ENCODE assay signal across 8 cellular contexts in genomic region chr3:105368575-105369500, GRCh38. TPM values are rescaled to one million over a fixed set of nuclear protein-coding genes. Genes with fewer than 3 reads are reported as not detected.
DNase-seq lines count a peak whose midpoint lies in the region; ATAC-seq and TF ChIP-seq lines count a peak whose summit lies in the region.

No MANE protein-coding gene starts in this region.

- 0 out of 2 replicates have a peak, but pooled peaks cover 4% of the 10 kb centered on the region for H3K4me1 ChIP-seq in Caco-2

- no peaks in the 10 kb centered on the region for H3K36me3 Mint-ChIP-seq in Caco-2 (ENCODE audit: insufficient read depth, unreplicated experiment)
- no peaks in the 10 kb centered on the region for H3K36me3 Mint-ChIP-seq in natural killer cell
- H3K36me3 Mint-ChIP-seq in stimulated activated naive CD8-positive, alpha-beta T cell treated with anti-CD3 and anti-CD28 coated beads, Interleukin-15, Interleukin-2, amounts not matched to agents 100 ng/mL and 50 ng/mL, for 24 hours (ENCODE audit: low read depth), result no peaks in the 10 kb centered on the region

- H3K27me3 Mint-ChIP-seq in Caco-2 (ENCODE audit: insufficient read depth, unreplicated experiment) (peaks cover 22% of the 10 kb centered on the region), natural killer cell (ENCODE audit: low read depth in 2 of 2) (peaks cover 22 to 33% of the 10 kb centered on the region in 2 donors)
- H3K27me3 Mint-ChIP-seq in stimulated activated naive CD8-positive, alpha-beta T cell treated with anti-CD3 and anti-CD28 coated beads, Interleukin-15, Interleukin-2, amounts not matched to agents 100 ng/mL and 50 ng/mL, for 24 hours, result peaks cover 19% of the 10 kb centered on the region

- peak overlapping the region; percentile 31 for H3K4me3 ChIP-seq in Caco-2 (ENCODE audit: low read depth, low read length)
- peak overlapping the region; percentile 89 for H3K4me3 ChIP-seq in fibroblast of mammary gland (ENCODE audit: control insufficient read depth, low read depth, low read length)

- H3K27ac Mint-ChIP-seq in Caco-2 (ENCODE audit: unreplicated experiment), result no peak overlapping the region
- peak overlapping the region; percentile 86 to 90 for H3K27ac Mint-ChIP-seq in natural killer cell
- peak overlapping the region; percentile 98 for H3K27ac Mint-ChIP-seq in stimulated activated naive CD8-positive, alpha-beta T cell treated with anti-CD3 and anti-CD28 coated beads, Interleukin-15, Interleukin-2, amounts not matched to agents 100 ng/mL and 50 ng/mL, for 24 hours

- intact Hi-C loops in Caco-2 (cut with micrococcal nuclease; ENCODE audit: unreplicated experiment), result loop anchor here (5.0 to 10.0 kb wide), 4 partner anchors 77 to 744 kb away; no protein-coding TSS in a partner anchor
- intact Hi-C loops in natural killer cell (cut with micrococcal nuclease), result no loop called here

- no TSS peak for BruUV-seq in Caco-2 (replicated peaks; lab: Mats Ljungman, UMichigan)

- H3K4me3 Mint-ChIP-seq in Caco-2 (ENCODE audit: unreplicated experiment) (peak overlapping the region; percentile 73), natural killer cell (peak overlapping the region; percentile 97)
- H3K4me3 Mint-ChIP-seq in stimulated activated naive CD8-positive, alpha-beta T cell treated with anti-CD3 and anti-CD28 coated beads, Interleukin-15, Interleukin-2, amounts not matched to agents 100 ng/mL and 50 ng/mL, for 24 hours, result peak overlapping the region; percentile 91

- H3K36me3 ChIP-seq in Caco-2 (ENCODE audit: control insufficient read depth, insufficient read depth, low read length), result no peaks in the 10 kb centered on the region

- no peak for TF ChIP-seq CTCF in Caco-2 (IDR thresholded peaks at IDR 0.05; ENCODE audit: insufficient read depth in 1 of 2, low read depth in 1 of 2, low read length in 1 of 2, severe bottlenecking in 1 of 2, unreplicated experiment in 1 of 2)
- TF ChIP-seq CTCF in fibroblast of mammary gland (conservative IDR thresholded peaks at IDR 0.05; ENCODE audit: control insufficient read depth, insufficient read depth, low read depth, low read length), result no peak
- no peak for TF ChIP-seq CTCF in natural killer cell (IDR thresholded peaks at IDR 0.05)

- CTCF ChIA-PET in Caco-2 (lab: Charles Lee), result no interaction called here

- H3K4me1 Mint-ChIP-seq in Caco-2 (ENCODE audit: low read depth, unreplicated experiment) (peaks cover 21% of the 10 kb centered on the region), natural killer cell (peaks cover 43 to 45% of the 10 kb centered on the region in 2 donors)
- peaks cover 46% of the 10 kb centered on the region for H3K4me1 Mint-ChIP-seq in stimulated activated naive CD8-positive, alpha-beta T cell treated with anti-CD3 and anti-CD28 coated beads, Interleukin-15, Interleukin-2, amounts not matched to agents 100 ng/mL and 50 ng/mL, for 24 hours (ENCODE audit: low read depth)

- no peaks in the 10 kb centered on the region for H3K9me3 ChIP-seq in Caco-2

- ATAC-seq in GM21360 (IDR thresholded peaks at IDR 0.05; ENCODE audit: unreplicated experiment), result peak; percentile 22
- ATAC-seq in natural killer cell, result peak; percentile 28 to 34 (median 32)

- DNase-seq in Caco-2 (peak in 1 of 2 experiments; percentile 4), HPDE6-E6E7 (ENCODE audit: extremely low spot score) (peak; percentile 66), OCI-M2 (lab: John Stamatoyannopoulos, UW; ENCODE audit: unreplicated experiment) (peak; percentile 23), fibroblast of mammary gland (ENCODE audit: low read depth) (peak; percentile 73), natural killer cell (peak; percentile 22)
- DNase-seq in activated T-cell treated with anti-CD3 and anti-CD28 coated beads, Interleukin-2, amount 50 U/mL, for 48 hours, result peak; percentile 85 to 86

- peaks cover 4% of the 10 kb centered on the region; the same call in 1 of the 2 replicates for H3K27me3 ChIP-seq in Caco-2 (replicated peaks; ENCODE audit: control insufficient read depth, insufficient read depth, low read length)

- H3K9me3 Mint-ChIP-seq in Caco-2 (ENCODE audit: unreplicated experiment) (no peaks in the 10 kb centered on the region), natural killer cell (no peaks in the 10 kb centered on the region)
- H3K9me3 Mint-ChIP-seq in stimulated activated naive CD8-positive, alpha-beta T cell treated with anti-CD3 and anti-CD28 coated beads, Interleukin-15, Interleukin-2, amounts not matched to agents 100 ng/mL and 50 ng/mL, for 24 hours, result no peaks in the 10 kb centered on the region

- POLR2A ChIA-PET in Caco-2 (lab: Charles Lee), result interaction anchor here (0.6 kb wide), 1 partner anchor 58 kb away, joined by 3 read pairs; no protein-coding TSS in a partner anchor

RNA-seq across cellular contexts. Expression of gene ALCAM, which starts 2.1 kb away (rescaled TPM):
- total RNA-seq in Caco-2 (2022) (0.41 and 0.46 TPM in 2 replicates), natural killer cell (1 to 10 TPM; 1.5 to 3.0 (median 1.5) TPM)
